ENCODE assay signal across 8 cellular contexts in genomic region chr7:35975851-35976454, GRCh38.
DNase-seq lines count a peak whose midpoint lies in the region; ATAC-seq and TF ChIP-seq lines count a peak whose summit lies in the region.

No MANE protein-coding gene starts in this region.

- H3K27ac Mint-ChIP-seq in HFFc6: no peak overlapping the region

- no peaks in the 10 kb centered on the region for H3K27me3 ChIP-seq in right lobe of liver

- TF ChIP-seq POLR2A in right lobe of liver (IDR thresholded peaks at IDR 0.05): no peak

- peak; percentile 6 to 23 for DNase-seq in activated CD8-positive, alpha-beta memory T cell treated with anti-CD3 and anti-CD28 coated beads for 4 hours (ENCODE audit: low read depth in 2 of 2)
- no peak for DNase-seq in activated CD8-positive, alpha-beta memory T cell treated with anti-CD3 and anti-CD28 coated beads for 24 hours
- DNase-seq in HFFc6 (peak; percentile 66), NCI-H146 treated with DMSO at 0.1 percent for 48 hours (lab: John Stamatoyannopoulos, UW; ENCODE audit: unreplicated experiment) (peak; percentile 67), T follicular helper cell (ENCODE audit: low read depth) (peak; percentile 33), coronary artery (ENCODE audit: low spot score) (no peak), right lobe of liver (no peak), stromal cell of bone marrow (ENCODE audit: low read depth) (peak; percentile 47)

- TF ChIP-seq CTCF in HFFc6 (IDR thresholded peaks at IDR 0.05) (peak; percentile 94), coronary artery (IDR thresholded peaks at IDR 0.05) (peak; percentile 75), right lobe of liver (IDR thresholded peaks at IDR 0.05) (peak; percentile 79 to 89 (median 86))

- intact Hi-C loops in right lobe of liver (cut with DNase I): no loop called here

- H3K4me1 Mint-ChIP-seq in HFFc6 (ENCODE audit: low read depth): no peaks in the 10 kb centered on the region

- H3K36me3 ChIP-seq in right lobe of liver: no peaks in the 10 kb centered on the region

- H3K4me1 ChIP-seq in right lobe of liver: no peaks in the 10 kb centered on the region

- peak; percentile 89 to 95 (median 92) for ATAC-seq in right lobe of liver

- no peaks in the 10 kb centered on the region for H3K9me3 ChIP-seq in right lobe of liver

- no peaks in the 10 kb centered on the region for H3K9me3 Mint-ChIP-seq in HFFc6

- 5% methylated on average over 1 of the region's 1 CpG for WGBS in right lobe of liver (ENCODE audit: insufficient coverage, low coverage, low lambda C conversion rate, missing lambda C conversion rate)

- H3K27me3 Mint-ChIP-seq in HFFc6 (ENCODE audit: insufficient read depth): peaks cover 7% of the 10 kb centered on the region

- H3K4me3 ChIP-seq in coronary artery (no peak overlapping the region), right lobe of liver (no peak overlapping the region)

- no peak overlapping the region for H3K4me3 Mint-ChIP-seq in HFFc6

- H3K36me3 Mint-ChIP-seq in HFFc6 (ENCODE audit: low read depth): no peaks in the 10 kb centered on the region

- H3K27ac ChIP-seq in coronary artery (no peak overlapping the region), right lobe of liver (no peak overlapping the region)

Comparison
In these comparisons a context has a peak if more than half of its experiments do, and no peak if none do; other contexts are left out.
1. DNase-seq: peak in activated CD8-positive, alpha-beta memory T cell treated with anti-CD3 and anti-CD28 coated beads for 4 hours (2 of 2), HFFc6 (single experiment), NCI-H146 treated with DMSO at 0.1 percent for 48 hours (single experiment), T follicular helper cell (single experiment) and stromal cell of bone marrow (single experiment); none in activated CD8-positive, alpha-beta memory T cell treated with anti-CD3 and anti-CD28 coated beads for 24 hours (single experiment), coronary artery (single experiment) and right lobe of liver (0 of 3).
2. Peak in every context shown above with its lines, with median percentiles within 50 percentile points of each other: CTCF ChIP-seq.